13 cellular contexts compared by ENCODE assay signal in genomic region chr5:149423287-149424268, GRCh38. TPM values are rescaled to one million over a fixed set of nuclear protein-coding genes. Genes with fewer than 3 reads are reported as not detected.
A peak's percentile ranks its signal among the peaks of the same experiment; 100 is the strongest.
DNase-seq lines count a peak whose midpoint lies in the region; ATAC-seq, FAIRE-seq and TF ChIP-seq lines count a peak whose summit lies in the region.
"Had no signal": no experiment of that assay in that cellular context is flagged by ENCODE, and none has a peak within 500 bp of the region (broad histone marks: within the 10 kb centered on the region; RNA-seq: fewer than 3 reads in every experiment).

No MANE protein-coding gene starts in this region.

- CTCF ChIA-PET in H1 (lab: Charles Lee; ENCODE audit: partially characterized antibody), result interaction anchor here (0.9 to 8.7 kb wide), 24 partner anchors 10 to 195 kb away, joined by 3 to 133 read pairs (median 6); partner anchors contain the start of gene IL17B

- WGBS in H1 (ENCODE audit: extremely low coverage in 1 of 2, insufficient coverage in 1 of 2, insufficient read length in 1 of 2, insufficient replicate concordance in 2 of 2, low coverage in 1 of 2, low lambda C conversion rate in 2 of 2, missing lambda C conversion rate in 1 of 2), 2 experiments, result 87% methylated on average over 13 of the region's 13 CpGs; no CpG with 5 or more reads in 1 of the 2 experiments
- 70% methylated on average over 13 of the region's 13 CpGs for WGBS in liver
- WGBS in spleen, 5 donors, result 59 to 69% (median 63%) methylated on average over 10 to 13 of the region's 13 CpGs

- no peaks in the 10 kb centered on the region for H3K79me2 ChIP-seq in H1 (ENCODE audit: control insufficient read depth in 1 of 2, insufficient read depth in 2 of 2, low read length in 2 of 2)

- ATAC-seq in GM19351 (IDR thresholded peaks at IDR 0.05; ENCODE audit: unreplicated experiment), result no peak

- H3K36me3 ChIP-seq in NT2/D1 (ENCODE audit: insufficient read depth, insufficient read length, low read length), result peaks cover under 1% of the 10 kb centered on the region
- H3K36me3 ChIP-seq in H1 (ENCODE audit: control insufficient read depth in 2 of 4, insufficient read depth in 4 of 4, low read length in 3 of 4), result no peaks in the 10 kb centered on the region
- no peaks in the 10 kb centered on the region for H3K36me3 ChIP-seq in liver (ENCODE audit: control insufficient read depth in 4 of 4, insufficient read depth in 3 of 4, low read depth in 1 of 4, low read length in 3 of 4)
- peaks cover 0 to 62% (median 0%) of the 10 kb centered on the region in 6 donors for H3K36me3 ChIP-seq in spleen

- intact Hi-C loops in spleen (cut with DNase I; ENCODE audit: low total_unique reads), result no loop called here

- H4K20me1 ChIP-seq in H1 (replicated peaks in 1 of 2; ENCODE audit: control insufficient read depth in 1 of 2, insufficient read depth in 2 of 2, low read length in 2 of 2), result no peaks in the 10 kb centered on the region

- no peak overlapping the region; a peak in 1 of 4 replicates for H3K4me2 ChIP-seq in H1 (ENCODE audit: insufficient read depth in 1 of 2, low read depth in 2 of 2, low read length in 2 of 2)

- H2BK12ac ChIP-seq in H1 (ENCODE audit: low read depth, low read length), result peak overlapping the region; percentile 84; the same call in 1 of the 2 replicates

- peak overlapping the region; percentile 87 for H3K18ac ChIP-seq in H1 (ENCODE audit: extremely low read depth, low read length)

- peak overlapping the region; percentile 82; the same call in 1 of the 2 replicates for H2BK20ac ChIP-seq in H1 (ENCODE audit: low read length)

- no peak for TF ChIP-seq EP300 in H1 (IDR thresholded peaks at IDR 0.05; ENCODE audit: borderline replicate concordance in 1 of 2, low read depth in 2 of 2, low read length in 2 of 2)

- TF ChIP-seq RAD21 in H1 (IDR thresholded peaks at IDR 0.05 in 1 of 2, conservative IDR thresholded peaks at IDR 0.05 in 1 of 2; ENCODE audit: low read depth in 2 of 2, low read length in 2 of 2) (no peak), liver (IDR thresholded peaks at IDR 0.05) (no peak)

- H3K27ac ChIP-seq in H1 (ENCODE audit: low read depth, low read length) (peak overlapping the region; percentile 37; the same call in 1 of the 2 replicates), liver (ENCODE audit: low read depth in 1 of 2, low read length in 2 of 2) (peak overlapping the region; percentile 46 to 56), spleen (peak overlapping the region; percentile 10 to 82 (median 70))

- no peak for DNase-seq in NT2/D1 (ENCODE audit: low read depth, low spot score)
- DNase-seq in H1 (ENCODE audit: low read depth in 1 of 2, low spot score in 2 of 2), result no peak
- DNase-seq in spleen, result no peak
- no peak for DNase-seq in HUDEP-2 (lab: John Stamatoyannopoulos, UW; ENCODE audit: unreplicated experiment in 76 of 76)
- no peak for DNase-seq in NCI-H1930 (lab: John Stamatoyannopoulos, UW)
- no peak for DNase-seq in NCI-H2196 (lab: John Stamatoyannopoulos, UW; ENCODE audit: unreplicated experiment)
- DNase-seq: CD4-positive, alpha-beta T cell had no signal

- H3K27me3 ChIP-seq in NT2/D1 (ENCODE audit: insufficient read depth, insufficient read length) (no peaks in the 10 kb centered on the region), H1 (replicated peaks in 1 of 4; ENCODE audit: control insufficient read depth in 3 of 4, extremely low read depth in 1 of 4, insufficient read depth in 3 of 4, low read length in 3 of 4) (no peaks in the 10 kb centered on the region), liver (ENCODE audit: control insufficient read depth in 4 of 4, insufficient read depth in 4 of 4, low read length in 3 of 4) (no peaks in the 10 kb centered on the region), spleen (replicated peaks in 1 of 7) (peaks cover 0 to 3% (median 0%) of the 10 kb centered on the region in 7 donors)

- no peak overlapping the region for H3K23ac ChIP-seq in H1 (ENCODE audit: insufficient read length)

- H3K9ac ChIP-seq in NT2/D1 (ENCODE audit: insufficient read length, low read depth), result peak overlapping the region; percentile 58
- H3K9ac ChIP-seq in H1 (replicated peaks in 1 of 4; ENCODE audit: extremely low read depth in 1 of 4, low read depth in 3 of 4, low read length in 3 of 4), result peak overlapping the region in 1 of 4 experiments; percentile 18; a peak in 3 of 7 replicates
- H3K9ac ChIP-seq in liver (ENCODE audit: low read depth in 1 of 2, low read length in 2 of 2), result no peak overlapping the region

- no peak overlapping the region for H3K4me3 ChIP-seq in NT2/D1 (ENCODE audit: insufficient read length, low read depth)
- H3K4me3 ChIP-seq in H1 (ENCODE audit: extremely low read depth in 1 of 4, insufficient read depth in 2 of 4, low read depth in 3 of 4, low read length in 4 of 4), result no peak overlapping the region
- H3K4me3 ChIP-seq in liver (ENCODE audit: low read depth in 1 of 3, low read length in 3 of 3), result no peak overlapping the region
- peak overlapping the region in 1 of 8 donors; percentile 2 for H3K4me3 ChIP-seq in spleen
- H3K4me3 ChIP-seq: GM12878 had no signal

- POLR2A ChIA-PET in H1 (lab: Charles Lee; ENCODE audit: partially characterized antibody), result interaction anchor here (0.6 to 1.8 kb wide), 8 partner anchors 8 to 57 kb away, joined by 3 to 4 read pairs (median 3); no protein-coding TSS in a partner anchor

- no peak for TF ChIP-seq POLR2A in H1 (IDR thresholded peaks at IDR 0.05; ENCODE audit: control extremely low read depth in 1 of 2, low read depth in 2 of 2, low read length in 2 of 2)
- TF ChIP-seq POLR2A in spleen (IDR thresholded peaks at IDR 0.05), result no peak

- H4K91ac ChIP-seq in H1 (replicated peaks; ENCODE audit: insufficient read length, low read length), result peak overlapping the region; percentile 59

- TF ChIP-seq CTCF in H1 (IDR thresholded peaks at IDR 0.05; ENCODE audit: control extremely low read depth in 1 of 3, insufficient read depth in 1 of 3, low read depth in 1 of 3, low read length in 3 of 3), result no peak
- no peak for TF ChIP-seq CTCF in liver (IDR thresholded peaks at IDR 0.05; ENCODE audit: low read depth, low read length, missing input control)
- no peak for TF ChIP-seq CTCF in spleen (IDR thresholded peaks at IDR 0.05 in 8 of 11, conservative IDR thresholded peaks at IDR 0.05 in 3 of 11)

- H4K8ac ChIP-seq in H1 (ENCODE audit: extremely low read depth, insufficient read depth, low read length), result no peak overlapping the region; the same call in none of the 2 replicates

- H2BK15ac ChIP-seq in H1 (ENCODE audit: low read length), result peak overlapping the region; percentile 75; the same call in 1 of the 2 replicates

- no peak overlapping the region; the same call in 1 of the 2 replicates for H2AK5ac ChIP-seq in H1 (ENCODE audit: low read depth, low read length)

- H3K4me1 ChIP-seq in NT2/D1 (ENCODE audit: insufficient read depth, insufficient read length) (peaks cover 9% of the 10 kb centered on the region), H1 (replicated peaks in 1 of 4; ENCODE audit: control insufficient read depth in 3 of 4, insufficient read depth in 4 of 4, low read length in 3 of 4) (peaks cover 10 to 29% (median 20%) of the 10 kb centered on the region in 4 experiments; a peak in 6 of 7 replicates), liver (ENCODE audit: control insufficient read depth in 4 of 4, insufficient read depth in 4 of 4, low read length in 3 of 4) (peaks cover 0 to 4% (median 0%) of the 10 kb centered on the region in 4 donors), spleen (peaks cover 17 to 93% (median 52%) of the 10 kb centered on the region in 6 donors)

- no peak overlapping the region for H4K5ac ChIP-seq in H1 (ENCODE audit: insufficient read length, low read depth, low read length)

- peak overlapping the region; percentile 11 for H2BK120ac ChIP-seq in H1 (replicated peaks; ENCODE audit: low read depth, low read length)

- H3K56ac ChIP-seq in H1 (replicated peaks; ENCODE audit: insufficient read length, low read depth, low read length), result no peak overlapping the region

- no peak for FAIRE-seq in H1 (lab: Jason Lieb, UNC)
- FAIRE-seq: GM12878 had no signal

- no peak overlapping the region for H3K14ac ChIP-seq in H1 (ENCODE audit: insufficient read length)

- peak overlapping the region; percentile 44; the same call in 1 of the 2 replicates for H2BK5ac ChIP-seq in H1 (ENCODE audit: low read depth, low read length)

- no peaks in the 10 kb centered on the region for H3K23me2 ChIP-seq in H1 (ENCODE audit: low read depth, low read length)

- H3K79me1 ChIP-seq in H1 (ENCODE audit: low read depth, low read length), result no peaks in the 10 kb centered on the region

- no peak overlapping the region for H3K4ac ChIP-seq in H1 (replicated peaks; ENCODE audit: insufficient read length, low read depth, low read length)

- H2AFZ ChIP-seq in H1 (ENCODE audit: low read length), result no peak overlapping the region

- H3K9me3 ChIP-seq in NT2/D1 (ENCODE audit: insufficient read depth, low read length) (no peaks in the 10 kb centered on the region), H1 (ENCODE audit: insufficient read depth in 2 of 2, low read depth in 1 of 2, low read length in 1 of 2) (no peaks in the 10 kb centered on the region), liver (ENCODE audit: control insufficient read depth in 4 of 4, low read length in 3 of 4) (no peaks in the 10 kb centered on the region), spleen (no peaks in the 10 kb centered on the region)

TF ChIP-seq in H1, 55 proteins besides CTCF, POLR2A, EP300 and RAD21:
- no peak for TF ChIP-seq TEAD4 (IDR thresholded peaks at IDR 0.05; ENCODE audit: low read depth, low read length)
- peak; percentile 93 for TF ChIP-seq SRF (IDR thresholded peaks at IDR 0.05; ENCODE audit: low read depth, low read length)
- 0 out of 2 replicates have a peak, but pooled peaks have one; percentile 16 for TF ChIP-seq KDM1A (IDR thresholded peaks at IDR 0.05; ENCODE audit: borderline replicate concordance, low read length)

TF ChIP-seq in liver, 16 proteins besides CTCF, POLR2A, EP300 and RAD21:
- TF ChIP-seq NR2F2 (IDR thresholded peaks at IDR 0.05) (peak; percentile 42), HNF4A (conservative IDR thresholded peaks at IDR 0.05) (no peak)

RNA-seq across cellular contexts. Expression of gene IL17B, which starts 44.5 kb away (rescaled TPM):
- total RNA-seq in H1 (2021; fragmentation: NEBNext Ultra II Directional; extraction: Animal tissue kit (Norgen Biotek cat#: 25700)), result not detected in 2 replicates
- 0.18 TPM in 1 of 2 replicates, not detected in the other for polyA plus RNA-seq in H1 (2011; rRNA removed)
- not detected for polyA plus RNA-seq in H1 (2011; cell fraction: cytosol; rRNA removed)
- not detected for polyA plus RNA-seq in H1 (2011; cell fraction: nucleus; rRNA removed)
- polyA plus RNA-seq in H1 (2012, experiment 1 of 2), result not detected in 4 replicates
- not detected for polyA plus RNA-seq in H1 (2012, experiment 2 of 2)
- polyA plus RNA-seq in H1 (2013, experiment 1 of 2), result not detected
- polyA plus RNA-seq in H1 (2013, experiment 2 of 2), result not detected
- polyA minus RNA-seq in H1 (2011; rRNA and poly(A)+ RNA removed), result not detected in 2 replicates
- not detected for polyA minus RNA-seq in H1 (2011; cell fraction: cytosol; rRNA and poly(A)+ RNA removed)
- not detected for polyA minus RNA-seq in H1 (2011; cell fraction: nucleus; rRNA and poly(A)+ RNA removed)
- not detected for total RNA-seq in liver
- not detected for polyA plus RNA-seq in liver
- 1 to 10 TPM in 2 of 7 donors, under 1 TPM in 1, not detected in 4; 0.57 to 1.4 (median 1.1) TPM for total RNA-seq in spleen
- under 1 TPM; 0.30 to 0.62 (median 0.38) TPM for polyA plus RNA-seq in spleen
- total RNA-seq: CD4-positive, alpha-beta T cell; GM12878; M059J; naive thymus-derived CD8-positive, alpha-beta T cell; OCI-LY7 had no signal
- polyA plus RNA-seq: GM12878; naive thymus-derived CD8-positive, alpha-beta T cell had no signal
